Comparison of ENCODE assay signal across 19 cellular contexts in the genomic region with DNA sequence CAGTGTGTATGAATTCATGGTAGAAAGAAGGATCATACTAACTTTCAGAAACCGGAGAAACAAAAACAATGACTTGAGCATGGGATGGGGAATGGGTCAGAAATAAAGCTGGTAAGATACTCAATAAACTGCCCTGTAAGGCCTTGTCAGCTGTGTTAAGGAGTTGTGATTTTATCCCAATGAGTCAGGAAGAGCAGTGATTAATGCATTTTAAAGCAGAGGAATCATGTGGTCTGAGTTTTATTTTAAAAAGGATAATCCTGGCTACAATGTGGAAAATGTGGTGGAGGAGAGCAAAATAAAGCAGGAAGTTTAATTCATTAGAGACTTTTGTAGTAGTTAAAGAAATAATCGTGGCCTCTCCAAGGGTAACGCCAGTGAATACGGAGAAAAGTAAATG. TPM values are rescaled to one million over a fixed set of nuclear protein-coding genes. Genes with fewer than 3 reads are reported as not detected.
A peak's percentile ranks its signal among the peaks of the same experiment; 100 is the strongest.
DNase-seq lines count a peak whose midpoint lies in the region; ATAC-seq and TF ChIP-seq lines count a peak whose summit lies in the region.
"Had no signal": no experiment of that assay in that cellular context is flagged by ENCODE, and none has a peak within 500 bp of the region (broad histone marks: within the 10 kb centered on the region; RNA-seq: fewer than 3 reads in every experiment).

No MANE protein-coding gene starts in this region.

- intact Hi-C loops in A673 (cut with micrococcal nuclease; ENCODE audit: unreplicated experiment): no loop called here

- no peaks in the 10 kb centered on the region for H3K4me1 ChIP-seq in HUES6 (ENCODE audit: control insufficient read depth, insufficient read depth, low read length)
- H3K4me1 ChIP-seq in A673 (ENCODE audit: insufficient read depth, low read length, poor library complexity, severe bottlenecking): no peaks in the 10 kb centered on the region
- H3K4me1 ChIP-seq in MM.1S (ENCODE audit: low read length): no peaks in the 10 kb centered on the region

- H3K4me2 ChIP-seq in MM.1S (ENCODE audit: low read depth, low read length): no peak overlapping the region

- H3K4me3 ChIP-seq in HUES6 (ENCODE audit: low read depth, low read length) (no peak overlapping the region), A673 (ENCODE audit: low read depth, low read length, poor library complexity, severe bottlenecking) (no peak overlapping the region), MM.1S (ENCODE audit: low read length) (no peak overlapping the region)

- no peak for ATAC-seq in central memory CD8-positive, alpha-beta T cell (replicated peaks; ENCODE audit: extremely low read depth, poor library complexity, severe bottlenecking)
- ATAC-seq: left colon; stimulated activated naive CD8-positive, alpha-beta T cell treated with anti-CD3 and anti-CD28 coated beads, Interleukin-15, Interleukin-2, amounts not matched to agents 100 U/mL and 50 U/mL, for 24 hours had no signal

- POLR2A ChIA-PET in A673 (lab: Charles Lee; ENCODE audit: low non-redundant PET): no interaction called here

- H3K9me2 ChIP-seq in MM.1S (replicated peaks; ENCODE audit: insufficient read depth, low read length): no peaks in the 10 kb centered on the region

- H3K36me3 ChIP-seq in HUES6 (ENCODE audit: control insufficient read depth, insufficient read depth, low read length): peaks cover 86% of the 10 kb centered on the region
- H3K36me3 ChIP-seq in A673 (ENCODE audit: insufficient read depth, low read length, poor library complexity, severe bottlenecking): peaks cover 57% of the 10 kb centered on the region
- peaks cover 11% of the 10 kb centered on the region; the same call in 1 of the 2 replicates for H3K36me3 ChIP-seq in MM.1S (replicated peaks; ENCODE audit: insufficient read depth, low read length)

- H3K27ac ChIP-seq in HUES6 (ENCODE audit: low read depth, low read length) (0 out of 2 replicates have a peak overlapping the region, but pooled peaks have one; percentile 33), A673 (ENCODE audit: low read depth, low read length, poor library complexity, severe bottlenecking) (no peak overlapping the region), MM.1S (ENCODE audit: low read length) (no peak overlapping the region)

- H3K27me3 ChIP-seq in HUES6 (ENCODE audit: control insufficient read depth, insufficient read depth, low read length) (no peaks in the 10 kb centered on the region), A673 (replicated peaks; ENCODE audit: insufficient read depth, low read depth, low read length, poor library complexity) (no peaks in the 10 kb centered on the region), MM.1S (replicated peaks; ENCODE audit: insufficient read depth, low read length) (no peaks in the 10 kb centered on the region)

- CTCF ChIA-PET in A673 (lab: Charles Lee): no interaction called here

- H3K4me1 Mint-ChIP-seq in central memory CD8-positive, alpha-beta T cell: no peaks in the 10 kb centered on the region

- BruUV-seq in A673 (replicated peaks; lab: Mats Ljungman, UMichigan): no TSS peak

- TF ChIP-seq CTCF in A673 (conservative IDR thresholded peaks at IDR 0.05; ENCODE audit: low read depth, low read length) (no peak), MM.1S (IDR thresholded peaks at IDR 0.05; ENCODE audit: low read length) (no peak)

- H3F3A ChIP-seq in MM.1S (ENCODE audit: insufficient read depth, low read length): no peaks in the 10 kb centered on the region

- H3K36me3 Mint-ChIP-seq in central memory CD8-positive, alpha-beta T cell (ENCODE audit: insufficient read depth): peaks cover 51% of the 10 kb centered on the region

- in situ Hi-C loops in G401 (cut with HindIII; ENCODE audit: low sequenced_read_pairs): no loop called here

- no peak overlapping the region for H3K9ac ChIP-seq in HUES6 (ENCODE audit: low read length)
- no peak overlapping the region for H3K9ac ChIP-seq in MM.1S (ENCODE audit: low read length)

- H3K4me3 Mint-ChIP-seq in central memory CD8-positive, alpha-beta T cell: no peak overlapping the region
- H3K4me3 Mint-ChIP-seq: activated naive CD8-positive, alpha-beta T cell; activated T-cell treated with anti-CD3 and anti-CD28 coated beads, Interleukin-2, amount 50 U/mL, for 24 hours had no signal

- DNase-seq in AG08396 (ENCODE audit: low spot score): peak; percentile 29
- no peak for DNase-seq in central memory CD8-positive, alpha-beta T cell (ENCODE audit: low spot score in 2 of 2)
- DNase-seq in kidney glomerular epithelial cell (lab: John Stamatoyannopoulos, UW): peak; percentile 37
- DNase-seq in A673 (ENCODE audit: low spot score): no peak
- no peak for DNase-seq in G401 (ENCODE audit: low spot score)
- DNase-seq in mucosa of gallbladder (ENCODE audit: low spot score): no peak
- DNase-seq in MM.1S: no peak
- DNase-seq: activated CD4-positive, alpha-beta T cell treated with anti-CD3 and anti-CD28 coated beads, Interleukin-2, amount 50 U/mL, for 4 hours; activated T-cell treated with anti-CD3 and anti-CD28 coated beads, Interleukin-2, amount 50 U/mL, for 24 hours; cerebellar nuclear complex; Kasumi-1; left colon; NCI-H146; NCI-H510A; stimulated activated CD4-positive, alpha-beta T cell treated with anti-CD3 and anti-CD28 coated beads, Interleukin-12 subunit alpha, Interleukin-12 subunit beta, amount 100 ng/mL, for 4 hours; stimulated activated naive CD8-positive, alpha-beta T cell treated with anti-CD3 and anti-CD28 coated beads, Interleukin-15, Interleukin-2, amounts not matched to agents 100 U/mL and 50 U/mL, for 24 hours had no signal

- no peaks in the 10 kb centered on the region for H3K27me3 Mint-ChIP-seq in central memory CD8-positive, alpha-beta T cell
- H3K27me3 Mint-ChIP-seq: activated naive CD8-positive, alpha-beta T cell; activated T-cell treated with anti-CD3 and anti-CD28 coated beads, Interleukin-2, amount 50 U/mL, for 24 hours had no signal

- H4K20me1 ChIP-seq in MM.1S (ENCODE audit: insufficient read depth, low read length): no peaks in the 10 kb centered on the region

- H3K9me3 ChIP-seq in HUES6 (ENCODE audit: control insufficient read depth, insufficient read depth, low read depth, low read length) (no peaks in the 10 kb centered on the region), A673 (ENCODE audit: low read depth, low read length, poor library complexity, severe bottlenecking) (no peaks in the 10 kb centered on the region), MM.1S (replicated peaks; ENCODE audit: insufficient read depth, low read length) (no peaks in the 10 kb centered on the region)

- H3K27ac Mint-ChIP-seq in central memory CD8-positive, alpha-beta T cell (ENCODE audit: low read depth): peak overlapping the region; percentile 60
- H3K27ac Mint-ChIP-seq: activated naive CD8-positive, alpha-beta T cell; activated T-cell treated with anti-CD3 and anti-CD28 coated beads, Interleukin-2, amount 50 U/mL, for 24 hours had no signal

- no peaks in the 10 kb centered on the region for H3K9me3 Mint-ChIP-seq in central memory CD8-positive, alpha-beta T cell
- H3K9me3 Mint-ChIP-seq: activated T-cell treated with anti-CD3 and anti-CD28 coated beads, Interleukin-2, amount 50 U/mL, for 24 hours had no signal

- H3K79me2 ChIP-seq in MM.1S (ENCODE audit: low read length): no peaks in the 10 kb centered on the region

- no peak overlapping the region for H2AFZ ChIP-seq in MM.1S (ENCODE audit: low read length)

RNA-seq across cellular contexts. Expression of gene DHX29, which starts 28.7 kb away (rescaled TPM):
- 28.6 and 30.3 TPM in 2 replicates for total RNA-seq in A673 (2021)
- total RNA-seq in G401 (2014; rRNA removed; shearing (Covaris generic)): 14.0 and 31.5 TPM in 2 replicates
- total RNA-seq in mucosa of gallbladder: 31.6 TPM

RNA-seq across cellular contexts. Expression of gene MTREX, which starts 29.0 kb away (rescaled TPM):
- 135 and 139 TPM in 2 replicates for total RNA-seq in A673 (2021)
- 102 and 109 TPM in 2 replicates for total RNA-seq in G401 (2014; rRNA removed; shearing (Covaris generic))
- total RNA-seq in mucosa of gallbladder: 61.1 TPM

RNA-seq across cellular contexts. Expression of gene CCNO, which starts 45.4 kb away (rescaled TPM):
- total RNA-seq in A673 (2021) (2.1 and 2.6 TPM in 2 replicates), mucosa of gallbladder (14.4 TPM)
- total RNA-seq in G401 (2014; rRNA removed; shearing (Covaris generic)): 0.74 and 3.8 TPM in 2 replicates

RNA-seq across cellular contexts. Expression of gene MCIDAS, which starts 51.7 kb away (rescaled TPM):
- 0.47 and 1.2 TPM in 2 replicates for total RNA-seq in A673 (2021)
- total RNA-seq in G401 (2014; rRNA removed; shearing (Covaris generic)): 1.4 and 3.3 TPM in 2 replicates
- 0.92 TPM for total RNA-seq in mucosa of gallbladder
- total RNA-seq: posterior vena cava had no signal

Comparison
In these comparisons a context has a peak if more than half of its experiments do, and no peak if none do; other contexts are left out.
1. DNase-seq: peak in AG08396 (single experiment) and kidney glomerular epithelial cell (single experiment); none in central memory CD8-positive, alpha-beta T cell (0 of 2), A673 (single experiment), G401 (single experiment), mucosa of gallbladder (single experiment) and MM.1S (single experiment).